ENCODE assay signal across 8 cellular contexts in the genomic region with DNA sequence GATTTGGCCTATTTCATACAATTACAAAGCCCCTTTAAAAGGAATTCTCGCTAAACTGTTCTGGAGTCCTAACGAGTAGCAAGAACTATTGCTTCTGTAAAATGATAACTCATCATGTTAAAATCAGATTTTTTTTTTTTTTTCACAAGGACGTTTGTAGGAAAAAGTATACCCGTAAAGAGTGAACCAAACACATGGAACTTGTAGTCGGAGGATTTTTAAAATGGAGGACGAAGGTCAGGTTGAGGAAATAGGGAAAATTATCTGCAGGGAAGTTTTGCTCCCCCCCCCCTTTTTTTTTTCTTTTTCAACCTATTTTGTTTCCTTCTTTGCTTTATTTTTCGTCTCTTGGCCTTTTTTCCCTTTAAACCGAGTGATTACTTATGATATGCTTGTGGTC. TPM values are rescaled to one million over a fixed set of nuclear protein-coding genes. Genes with fewer than 3 reads are reported as not detected.
DNase-seq lines count a peak whose midpoint lies in the region; ATAC-seq lines count a peak whose summit lies in the region.

No MANE protein-coding gene starts in this region.

- H3K27me3 Mint-ChIP-seq in naive thymus-derived CD4-positive, alpha-beta T cell, result peaks cover 0 to 8% (median 0%) of the 10 kb centered on the region in 5 donors

- peak; percentile 16 for DNase-seq in SIG-M5 treated with dmso at 0.1 percent for 504 hours (lab: John Stamatoyannopoulos, UW; ENCODE audit: unreplicated experiment)
- DNase-seq in SIG-M5 (lab: John Stamatoyannopoulos, UW), result no peak
- no peak for DNase-seq in NT2/D1 (ENCODE audit: low read depth, low spot score)
- peak; percentile 14 for DNase-seq in dedifferentiated amniotic fluid mesenchymal stem cell (ENCODE audit: extremely low spot score)
- DNase-seq in naive thymus-derived CD4-positive, alpha-beta T cell, result no peak

- H3K27me3 ChIP-seq in NT2/D1 (ENCODE audit: insufficient read depth, insufficient read length), result no peaks in the 10 kb centered on the region
- no peaks in the 10 kb centered on the region for H3K27me3 ChIP-seq in naive thymus-derived CD4-positive, alpha-beta T cell (ENCODE audit: control insufficient read depth in 2 of 2, insufficient read depth in 2 of 2, low read length in 2 of 2)

- ATAC-seq in naive thymus-derived CD4-positive, alpha-beta T cell, result no peak
- no peak for ATAC-seq in GM21723 (IDR thresholded peaks at IDR 0.05; ENCODE audit: unreplicated experiment)
- no peak for ATAC-seq in HG03097 (IDR thresholded peaks at IDR 0.05; ENCODE audit: low FRiP score, unreplicated experiment)
- ATAC-seq in GM19467 (IDR thresholded peaks at IDR 0.05; ENCODE audit: unreplicated experiment), result no peak

- peak overlapping the region; percentile 84 to 98 (median 97) for H3K27ac Mint-ChIP-seq in naive thymus-derived CD4-positive, alpha-beta T cell

- CTCF ChIA-PET in naive thymus-derived CD4-positive, alpha-beta T cell (lab: Charles Lee), result no interaction called here

- H3K9me3 Mint-ChIP-seq in naive thymus-derived CD4-positive, alpha-beta T cell, result peaks cover 0 to 5% (median 0%) of the 10 kb centered on the region in 11 donors

- peaks cover 3% of the 10 kb centered on the region for H3K4me1 ChIP-seq in NT2/D1 (ENCODE audit: insufficient read depth, insufficient read length)
- peaks cover 4 to 8% of the 10 kb centered on the region in 2 donors for H3K4me1 ChIP-seq in naive thymus-derived CD4-positive, alpha-beta T cell (ENCODE audit: control insufficient read depth in 2 of 2, insufficient read depth in 2 of 2, low read length in 2 of 2)

- H3K9ac ChIP-seq in NT2/D1 (ENCODE audit: insufficient read length, low read depth), result peak overlapping the region; percentile 79

- POLR2A ChIA-PET in naive thymus-derived CD4-positive, alpha-beta T cell (lab: Charles Lee), result interaction anchor here (1.8 to 2.8 kb wide), 2 partner anchors 36 to 370 kb away, joined by 5 to 9 read pairs; partner anchors contain the start of gene API5

- H3K9me3 ChIP-seq in NT2/D1 (ENCODE audit: insufficient read depth, low read length), result no peaks in the 10 kb centered on the region
- no peaks in the 10 kb centered on the region for H3K9me3 ChIP-seq in naive thymus-derived CD4-positive, alpha-beta T cell (ENCODE audit: control insufficient read depth in 2 of 3, low read length in 3 of 3)

- peaks cover 0 to 29% (median 21%) of the 10 kb centered on the region in 5 donors for H3K36me3 Mint-ChIP-seq in naive thymus-derived CD4-positive, alpha-beta T cell

- intact Hi-C loops in naive thymus-derived CD4-positive, alpha-beta T cell (cut with micrococcal nuclease), result loop anchor here (1.0 to 10.0 kb wide), 5 partner anchors 261 to 1463 kb away; partner anchors contain the start of genes EXT2 (in 2 of the 2), ACCS (in 1 of the 2), C11orf96 (in 1 of the 2) and PRDM11 (in 1 of the 2)

- H3K4me3 ChIP-seq in NT2/D1 (ENCODE audit: insufficient read length, low read depth), result peak overlapping the region; percentile 86
- peak overlapping the region; percentile 81 for H3K4me3 ChIP-seq in naive thymus-derived CD4-positive, alpha-beta T cell (ENCODE audit: low read length)

- H3K4me1 Mint-ChIP-seq in naive thymus-derived CD4-positive, alpha-beta T cell, result peaks cover 15 to 65% (median 51%) of the 10 kb centered on the region in 7 donors

- peak overlapping the region; percentile 85 to 99 (median 96) for H3K4me3 Mint-ChIP-seq in naive thymus-derived CD4-positive, alpha-beta T cell

- peaks cover 42% of the 10 kb centered on the region for H3K36me3 ChIP-seq in NT2/D1 (ENCODE audit: insufficient read depth, insufficient read length, low read length)
- no peaks in the 10 kb centered on the region for H3K36me3 ChIP-seq in naive thymus-derived CD4-positive, alpha-beta T cell (ENCODE audit: control insufficient read depth in 2 of 3, insufficient read depth in 3 of 3, low read length in 3 of 3)

- peak overlapping the region; percentile 89 for H3K27ac ChIP-seq in naive thymus-derived CD4-positive, alpha-beta T cell (ENCODE audit: low read depth, low read length)

RNA-seq across cellular contexts. Expression of gene HSD17B12, which starts 1.0 kb away (rescaled TPM):
- total RNA-seq in naive thymus-derived CD4-positive, alpha-beta T cell, result 10 to 100 TPM; 21.1 to 39.5 (median 24.7) TPM
- polyA plus RNA-seq in naive thymus-derived CD4-positive, alpha-beta T cell, result 10 to 100 TPM; 20.3 to 27.7 TPM

Comparison
In these comparisons a context has a peak if more than half of its experiments do, and no peak if none do; other contexts are left out.
1. DNase-seq: peak in SIG-M5 treated with dmso at 0.1 percent for 504 hours (single experiment) and dedifferentiated amniotic fluid mesenchymal stem cell (single experiment); none in SIG-M5 (single experiment), NT2/D1 (single experiment) and naive thymus-derived CD4-positive, alpha-beta T cell (0 of 9).